15 cellular contexts compared by ENCODE assay signal in the genomic region with DNA sequence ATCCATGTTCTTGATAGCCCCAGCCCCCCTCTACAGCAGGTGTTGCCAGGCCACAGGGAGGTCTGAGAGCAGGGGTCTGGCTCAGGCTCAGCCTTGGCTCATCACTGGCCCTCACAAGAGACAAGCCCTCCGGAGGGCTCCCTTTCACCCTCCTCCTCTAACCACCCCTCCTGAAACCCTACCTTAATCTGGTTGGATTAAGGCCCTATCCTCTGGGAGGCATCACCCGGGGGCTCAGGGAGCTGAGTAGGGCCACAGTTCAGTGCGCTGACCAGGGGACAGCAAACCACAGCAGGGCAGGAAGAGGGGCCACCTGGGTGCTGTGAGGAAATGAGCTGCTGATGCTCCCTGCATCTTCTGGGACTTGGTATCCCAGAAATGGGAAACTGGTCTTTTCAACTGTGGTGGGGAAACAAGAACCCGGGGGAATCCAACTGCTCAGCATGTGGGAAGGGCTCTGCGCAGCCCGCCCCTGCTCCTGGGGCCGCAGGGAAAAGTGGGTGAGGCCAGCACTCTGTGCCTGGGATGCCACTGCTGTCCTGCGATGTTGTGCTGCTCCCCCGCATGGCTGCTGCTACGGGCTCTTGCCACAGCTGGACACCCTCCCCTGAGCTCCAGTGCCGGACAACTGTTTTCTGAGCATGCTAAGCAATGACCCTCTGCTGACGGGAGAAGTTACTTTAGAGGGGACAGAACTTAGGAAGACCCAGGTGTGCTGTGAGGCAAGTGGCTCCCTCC. TPM values are rescaled to one million over a fixed set of nuclear protein-coding genes. Genes with fewer than 3 reads are reported as not detected.
A peak's percentile ranks its signal among the peaks of the same experiment; 100 is the strongest.
DNase-seq lines count a peak whose midpoint lies in the region; ATAC-seq and TF ChIP-seq lines count a peak whose summit lies in the region.
"Had no signal": no experiment of that assay in that cellular context is flagged by ENCODE, and none has a peak within 500 bp of the region (broad histone marks: within the 10 kb centered on the region; RNA-seq: fewer than 3 reads in every experiment).

No MANE protein-coding gene starts in this region.

- BruUV-seq in Panc1 (replicated peaks; lab: Mats Ljungman, UMichigan): no TSS peak

- no peak overlapping the region for H3K4me2 ChIP-seq in DND-41 (ENCODE audit: insufficient read depth, low read length)

- TF ChIP-seq CTCF in DND-41 (IDR thresholded peaks at IDR 0.05; ENCODE audit: borderline replicate concordance, extremely low read depth, low read length, poor library complexity, severe bottlenecking) (no peak), Panc1 (IDR thresholded peaks at IDR 0.05) (no peak), esophagus muscularis mucosa (IDR thresholded peaks at IDR 0.05) (no peak), lower leg skin (IDR thresholded peaks at IDR 0.05) (no peak)

- intact Hi-C loops in Panc1 (cut with micrococcal nuclease; ENCODE audit: unreplicated experiment): no loop called here
- intact Hi-C loops in Right ventricle myocardium inferior (cut with DNase I): no loop called here
- intact Hi-C loops in posterior vena cava (cut with DNase I): no loop called here
- intact Hi-C loops in esophagus muscularis mucosa (cut with DNase I): no loop called here
- intact Hi-C loops in lower leg skin (cut with DNase I; ENCODE audit: low total_unique reads): no loop called here

- H3K27me3 ChIP-seq in DND-41 (ENCODE audit: insufficient read depth, low read length, poor library complexity) (no peaks in the 10 kb centered on the region), Panc1 (ENCODE audit: control insufficient read depth, insufficient read depth, low read length) (no peaks in the 10 kb centered on the region), esophagus muscularis mucosa (no peaks in the 10 kb centered on the region)
- H3K27me3 ChIP-seq: sigmoid colon had no signal

- H4K20me1 ChIP-seq in DND-41 (ENCODE audit: insufficient read depth, low read length): no peaks in the 10 kb centered on the region

- H3K27ac ChIP-seq in DND-41 (ENCODE audit: low read length): 0 out of 2 replicates have a peak overlapping the region, but pooled peaks have one; percentile 13
- H3K27ac ChIP-seq in Panc1 (ENCODE audit: low read length): no peak overlapping the region
- no peak overlapping the region for H3K27ac ChIP-seq in esophagus muscularis mucosa (replicated peaks in 1 of 4)
- H3K27ac ChIP-seq: sigmoid colon had no signal

- H3K4me1 ChIP-seq in DND-41 (ENCODE audit: insufficient read depth, low read length) (no peaks in the 10 kb centered on the region), Panc1 (ENCODE audit: control insufficient read depth, insufficient read depth, low read length) (no peaks in the 10 kb centered on the region), esophagus muscularis mucosa (peaks cover 0 to 9% (median 0%) of the 10 kb centered on the region in 4 donors)
- H3K4me1 ChIP-seq: sigmoid colon had no signal

- TF ChIP-seq POLR2A in esophagus muscularis mucosa (IDR thresholded peaks at IDR 0.05; ENCODE audit: low read depth) (no peak), lower leg skin (IDR thresholded peaks at IDR 0.05) (no peak)

- H3K9me3 ChIP-seq in DND-41 (ENCODE audit: insufficient read depth, low read length, severe bottlenecking) (no peaks in the 10 kb centered on the region), Panc1 (ENCODE audit: control insufficient read depth, insufficient read depth, low read depth, low read length) (no peaks in the 10 kb centered on the region), esophagus muscularis mucosa (no peaks in the 10 kb centered on the region)
- H3K9me3 ChIP-seq: sigmoid colon had no signal

- ATAC-seq in DND-41 (ENCODE audit: insufficient read depth, low read depth) (no peak), Panc1 (0 out of 2 replicates have a peak, but pooled peaks have one; percentile 14), Right ventricle myocardium inferior (peak; percentile 28)

- CTCF ChIA-PET in Panc1 (lab: Charles Lee): no interaction called here

- no peak overlapping the region for H2AFZ ChIP-seq in DND-41 (ENCODE audit: low read depth, low read length)

- POLR2A ChIA-PET in Panc1 (lab: Charles Lee): no interaction called here

- 86% methylated on average over 10 of the region's 12 CpGs for WGBS in esophagus muscularis mucosa
- WGBS in lower leg skin, 2 donors: 82 to 87% methylated on average over 10 to 12 of the region's 12 CpGs

- H3K79me2 ChIP-seq in DND-41 (ENCODE audit: insufficient read depth, low read length): no peaks in the 10 kb centered on the region

- in situ Hi-C loops in Panc1 (cut with HindIII; ENCODE audit: low pct_unique_long_range_greater_than_20kb, low sequenced_read_pairs): no loop called here

- no peak for DNase-seq in DND-41
- DNase-seq in Panc1 (ENCODE audit: low read depth, low spot score): no peak
- no peak for DNase-seq in Right ventricle myocardium inferior (ENCODE audit: missing footprints)
- DNase-seq in posterior vena cava (ENCODE audit: low spot score): peak; percentile 43
- DNase-seq in glomerular visceral epithelial cell (ENCODE audit: extremely low spot score): no peak
- no peak for DNase-seq in esophagus muscularis mucosa (ENCODE audit: extremely low spot score)
- DNase-seq in lower leg skin (ENCODE audit: low spot score in 2 of 2): no peak
- DNase-seq: activated naive CD4-positive, alpha-beta T cell treated with anti-CD3 and anti-CD28 coated beads, Interleukin-2, amount 10 ng/mL, durations not matched to agents 7 days and 5 days; central memory CD4-positive, alpha-beta T cell; EL; foreskin melanocyte; HFFc6; NCI-H1105 treated with DMSO at 0.1 percent for 48 hours; sigmoid colon had no signal

- TF ChIP-seq EP300 in esophagus muscularis mucosa (IDR thresholded peaks at IDR 0.05): no peak

- H3K9ac ChIP-seq in DND-41 (ENCODE audit: low read depth, low read length): no peak overlapping the region

- H3K36me3 ChIP-seq in DND-41 (ENCODE audit: insufficient read depth, low read length) (peaks cover 25% of the 10 kb centered on the region), Panc1 (ENCODE audit: control insufficient read depth, insufficient read depth, low read length) (no peaks in the 10 kb centered on the region), esophagus muscularis mucosa (peaks cover 0 to 14% (median 10%) of the 10 kb centered on the region in 4 donors)

- H3K4me3 ChIP-seq in DND-41 (ENCODE audit: low read depth in 1 of 2, low read length in 2 of 2) (no peak overlapping the region), Panc1 (ENCODE audit: low read depth in 2 of 2, low read length in 2 of 2) (no peak overlapping the region), esophagus muscularis mucosa (no peak overlapping the region), lower leg skin (ENCODE audit: low read depth, poor library complexity, severe bottlenecking) (no peak overlapping the region)
- H3K4me3 ChIP-seq: sigmoid colon had no signal

RNA-seq across cellular contexts. Expression of gene ADORA2A, which starts 17.5 kb away (rescaled TPM):
- total RNA-seq in Panc1 (2021; ENCODE audit: unreplicated experiment) (11.5 TPM), Right ventricle myocardium inferior (4.3 TPM), posterior vena cava (1 to 10 TPM; 1.9 to 2.6 TPM), esophagus muscularis mucosa (1 to 10 TPM; 3.3 to 7.5 (median 4.5) TPM), lower leg skin (1 to 10 TPM in 2 of 4 donors, under 1 TPM in 2; 0.39 to 8.4 (median 1.3) TPM)
- polyA plus RNA-seq in Panc1 (2012; ENCODE audit: insufficient read length): 8.2 TPM

RNA-seq across cellular contexts. Expression of gene UPB1, which starts 50.2 kb away (rescaled TPM):
- total RNA-seq in Panc1 (2021; ENCODE audit: unreplicated experiment) (0.10 TPM), Right ventricle myocardium inferior (1.3 TPM), posterior vena cava (under 1 TPM; 0.24 to 0.28 TPM), esophagus muscularis mucosa (under 1 TPM; 0.29 to 0.83 (median 0.33) TPM), lower leg skin (1 to 10 TPM in 3 of 4 donors, under 1 TPM in 1; 0.99 to 2.1 (median 1.9) TPM)
- not detected for polyA plus RNA-seq in Panc1 (2012; ENCODE audit: insufficient read length)
- total RNA-seq: activated CD8-positive, alpha-beta memory T cell treated with anti-CD3 and anti-CD28 coated beads for 36 hours had no signal
